10 cellular contexts compared by ENCODE assay signal in genomic region chr18:75204262-75204977, GRCh38. TPM values are rescaled to one million over a fixed set of nuclear protein-coding genes. Genes with fewer than 3 reads are reported as not detected.
A peak's percentile ranks its signal among the peaks of the same experiment; 100 is the strongest.
DNase-seq lines count a peak whose midpoint lies in the region; ATAC-seq, FAIRE-seq and TF ChIP-seq lines count a peak whose summit lies in the region.
"Had no signal": no experiment of that assay in that cellular context is flagged by ENCODE, and none has a peak within 500 bp of the region (broad histone marks: within the 10 kb centered on the region; RNA-seq: fewer than 3 reads in every experiment).

No MANE protein-coding gene starts in this region.

- peaks cover 22% of the 10 kb centered on the region for H3K27me3 Mint-ChIP-seq in chondrocyte (ENCODE audit: low read depth)

- H3K9ac ChIP-seq in HUES64 (ENCODE audit: low read depth, low read length), result no peak overlapping the region
- H3K9ac ChIP-seq in kidney (ENCODE audit: low read length in 2 of 2), result peak overlapping the region in 1 of 2 donors; percentile 37

- DNase-seq in chondrocyte (ENCODE audit: low spot score) (no peak), kidney (peak; percentile 84)
- DNase-seq in stimulated activated effector memory CD8-positive, alpha-beta T cell treated with anti-CD3 and anti-CD28 coated beads, Interleukin-12 subunit alpha, Interleukin-12 subunit beta, amount 100 ng/mL, for 72 hours (ENCODE audit: low spot score in 2 of 2), result peak in 1 of 2 donors; percentile 25
- DNase-seq: NCI-H510A had no signal

- H3K27me3 ChIP-seq in HUES64 (ENCODE audit: insufficient read depth, low read length), result peaks cover 77% of the 10 kb centered on the region
- H3K27me3 ChIP-seq: adrenal gland had no signal

- H3K36me3 ChIP-seq in HUES64 (ENCODE audit: insufficient read depth, low read length), result no peaks in the 10 kb centered on the region
- peaks cover 5 to 10% of the 10 kb centered on the region in 2 donors for H3K36me3 ChIP-seq in kidney (ENCODE audit: control insufficient read depth in 1 of 2, insufficient read depth in 2 of 2, low read length in 2 of 2)

- peaks cover 28% of the 10 kb centered on the region for H3K4me1 Mint-ChIP-seq in chondrocyte (ENCODE audit: low read depth)
- H3K4me1 Mint-ChIP-seq in stimulated activated effector memory CD8-positive, alpha-beta T cell treated with anti-CD3 and anti-CD28 coated beads, Interleukin-12 subunit alpha, Interleukin-12 subunit beta, amount 100 ng/mL, for 72 hours, result peaks cover 43% of the 10 kb centered on the region

- H3K9me3 ChIP-seq in HUES64 (ENCODE audit: insufficient read depth, low read depth, low read length) (no peaks in the 10 kb centered on the region), kidney (ENCODE audit: control insufficient read depth in 1 of 2, low read length in 2 of 2) (no peaks in the 10 kb centered on the region)
- H3K9me3 ChIP-seq: adrenal gland had no signal

- H3K27ac Mint-ChIP-seq in chondrocyte (ENCODE audit: unreplicated experiment), result no peak overlapping the region
- H3K27ac Mint-ChIP-seq in stimulated activated effector memory CD8-positive, alpha-beta T cell treated with anti-CD3 and anti-CD28 coated beads, Interleukin-12 subunit alpha, Interleukin-12 subunit beta, amount 100 ng/mL, for 72 hours, result no peak overlapping the region

- no peak for TF ChIP-seq CTCF in chondrocyte (IDR thresholded peaks at IDR 0.05)
- no peak for TF ChIP-seq CTCF in kidney (IDR thresholded peaks at IDR 0.05; ENCODE audit: borderline replicate concordance, extremely low read depth, insufficient read depth)

- peak overlapping the region; percentile 62 for H3K4me3 Mint-ChIP-seq in chondrocyte (ENCODE audit: unreplicated experiment)
- H3K4me3 Mint-ChIP-seq in stimulated activated effector memory CD8-positive, alpha-beta T cell treated with anti-CD3 and anti-CD28 coated beads, Interleukin-12 subunit alpha, Interleukin-12 subunit beta, amount 100 ng/mL, for 72 hours, result peak overlapping the region; percentile 100

- intact Hi-C loops in kidney (cut with DNase I), result no loop called here

- H3K9me3 Mint-ChIP-seq in chondrocyte (ENCODE audit: low read depth), result no peaks in the 10 kb centered on the region
- no peaks in the 10 kb centered on the region for H3K9me3 Mint-ChIP-seq in stimulated activated effector memory CD8-positive, alpha-beta T cell treated with anti-CD3 and anti-CD28 coated beads, Interleukin-12 subunit alpha, Interleukin-12 subunit beta, amount 100 ng/mL, for 72 hours

- no peak for FAIRE-seq in kidney (lab: Jason Lieb, UNC)

- peaks cover 5% of the 10 kb centered on the region for H3K36me3 Mint-ChIP-seq in chondrocyte (ENCODE audit: low read depth)
- peaks cover 46% of the 10 kb centered on the region for H3K36me3 Mint-ChIP-seq in stimulated activated effector memory CD8-positive, alpha-beta T cell treated with anti-CD3 and anti-CD28 coated beads, Interleukin-12 subunit alpha, Interleukin-12 subunit beta, amount 100 ng/mL, for 72 hours

- H3K27ac ChIP-seq in HUES64 (ENCODE audit: low read depth, low read length) (no peak overlapping the region), kidney (ENCODE audit: low read depth in 2 of 2, low read length in 2 of 2) (peak overlapping the region; percentile 14 to 20)

- no peak for ATAC-seq in stimulated activated effector memory CD8-positive, alpha-beta T cell treated with anti-CD3 and anti-CD28 coated beads, Interleukin-12 subunit alpha, Interleukin-12 subunit beta, amount 100 ng/mL, for 72 hours
- ATAC-seq in GM18861 (IDR thresholded peaks at IDR 0.05; ENCODE audit: unreplicated experiment), result no peak
- ATAC-seq in HG03095 (IDR thresholded peaks at IDR 0.05; ENCODE audit: unreplicated experiment), result no peak
- ATAC-seq in HG03280 (IDR thresholded peaks at IDR 0.05; ENCODE audit: unreplicated experiment), result no peak
- ATAC-seq in HG03025 (IDR thresholded peaks at IDR 0.05; ENCODE audit: low FRiP score, unreplicated experiment), result no peak

- H3K4me3 ChIP-seq in HUES64 (ENCODE audit: low read length) (peak overlapping the region; percentile 53), kidney (ENCODE audit: low read length in 2 of 2) (peak overlapping the region; percentile 10 to 51)

- under 1% methylated on average over 70 of the region's 70 CpGs for WGBS in HUES64

- H3K4me1 ChIP-seq in HUES64 (ENCODE audit: insufficient read depth, low read length) (peaks cover 32% of the 10 kb centered on the region), kidney (ENCODE audit: control insufficient read depth in 1 of 2, insufficient read depth in 1 of 2, low read depth in 1 of 2, low read length in 2 of 2) (peaks cover 8 to 9% of the 10 kb centered on the region in 2 donors)

RNA-seq across cellular contexts. Expression of gene PTGR3, which starts 4.5 kb away (rescaled TPM):
- 4.1 TPM for polyA plus RNA-seq in HUES64 (2013, experiment 1 of 2)
- 5.3 TPM for polyA plus RNA-seq in HUES64 (2013, experiment 2 of 2)
- 8.9 to 10.4 TPM (median 10.3 TPM) in 3 replicates for total RNA-seq in chondrocyte
- total RNA-seq in kidney, result 36.8 TPM
- 21.1 TPM for polyA plus RNA-seq in kidney (ENCODE audit: insufficient read depth, low read depth, low replicate concordance)

RNA-seq across cellular contexts. Expression of gene TSHZ1, which starts 6.2 kb away (rescaled TPM):
- polyA plus RNA-seq in HUES64 (2013, experiment 1 of 2), result 1.7 TPM
- 3.4 TPM for polyA plus RNA-seq in HUES64 (2013, experiment 2 of 2)
- total RNA-seq in chondrocyte (7.8 to 10.6 TPM (median 8.0 TPM) in 3 replicates), kidney (31.3 TPM)
- 7.0 TPM for polyA plus RNA-seq in kidney (ENCODE audit: insufficient read depth, low read depth, low replicate concordance)
